In genomic region chr12:132235116-132235820, GRCh38 we compare ENCODE assay signal across 21 cellular contexts.
"Had no signal": no experiment of that assay in that cellular context is flagged by ENCODE, and none has a peak within 500 bp of the region (broad histone marks: within the 10 kb centered on the region; RNA-seq: fewer than 3 reads in every experiment).

No MANE protein-coding gene starts in this region.

- H3K4me1 ChIP-seq: lower lobe of right lung, neural progenitor cell, parathyroid adenoma, prostate gland, right atrium auricular region, thyroid gland had no signal

- H3K4me3 Mint-ChIP-seq: immature natural killer cell; natural killer cell treated with Interleukin-12 subunit alpha and Interleukin-12 subunit beta and Interleukin-15 and Interleukin-18, amount 100 ng/mL, for 72 hours; neural progenitor cell; stimulated activated naive B cell treated with anti-CD40 and anti-IgM and Interleukin-4, amounts not matched to agents 10 μg/mL and 1 μg/mL and 100 μg/mL, for 72 hours had no signal

- H3K9me3 Mint-ChIP-seq: immature natural killer cell, neural progenitor cell had no signal

- H3K4me3 ChIP-seq: dorsolateral prefrontal cortex, lower lobe of right lung, neural progenitor cell, prostate gland, right atrium auricular region, skin epidermis, stomach, thyroid gland had no signal

- H3K79me2 ChIP-seq: parathyroid adenoma had no signal

- FAIRE-seq: colon, frontal cortex had no signal

- H3K9me3 ChIP-seq: lower lobe of right lung, prostate gland, right atrium auricular region, stomach, thyroid gland had no signal

- ATAC-seq: left ventricle myocardium superior; stimulated activated naive B cell treated with anti-CD40 and anti-IgM and Interleukin-4, amounts not matched to agents 10 μg/mL and 1 μg/mL and 100 μg/mL, for 72 hours had no signal

- DNase-seq: dorsolateral prefrontal cortex; effector CD4-positive, alpha-beta T cell; hypothalamus; immature natural killer cell; islet precursor cell; left ventricle myocardium superior; lower lobe of right lung; stimulated activated CD4-positive, alpha-beta T cell treated with anti-CD3 and anti-CD28 coated beads, Interleukin-15, amount 100 ng/mL, for 24 hours; stimulated activated CD4-positive, alpha-beta T cell treated with anti-CD3 and anti-CD28 coated beads, Interleukin-2, amount 100 ng/mL, for 48 hours; stimulated activated naive B cell treated with anti-CD40 and anti-IgM and Interleukin-4, amounts not matched to agents 10 μg/mL and 1 μg/mL and 100 μg/mL, for 72 hours; stomach; thyroid gland; trophoblast cell had no signal

- H3K4me1 Mint-ChIP-seq: immature natural killer cell, neural progenitor cell had no signal

- H3K9ac ChIP-seq: neural progenitor cell, parathyroid adenoma had no signal

- H3K36me3 Mint-ChIP-seq: immature natural killer cell; natural killer cell treated with Interleukin-12 subunit alpha and Interleukin-12 subunit beta and Interleukin-15 and Interleukin-18, amount 100 ng/mL, for 72 hours; neural progenitor cell; stimulated activated naive B cell treated with anti-CD40 and anti-IgM and Interleukin-4, amounts not matched to agents 10 μg/mL and 1 μg/mL and 100 μg/mL, for 72 hours had no signal

- H3K36me3 ChIP-seq: lower lobe of right lung, neural progenitor cell, prostate gland, right atrium auricular region, stomach, thyroid gland had no signal

- H3K27me3 Mint-ChIP-seq: natural killer cell treated with Interleukin-12 subunit alpha and Interleukin-12 subunit beta and Interleukin-15 and Interleukin-18, amount 100 ng/mL, for 72 hours had no signal

- H3K27ac Mint-ChIP-seq: immature natural killer cell; natural killer cell treated with Interleukin-12 subunit alpha and Interleukin-12 subunit beta and Interleukin-15 and Interleukin-18, amount 100 ng/mL, for 72 hours; neural progenitor cell; stimulated activated naive B cell treated with anti-CD40 and anti-IgM and Interleukin-4, amounts not matched to agents 10 μg/mL and 1 μg/mL and 100 μg/mL, for 72 hours had no signal

- H3K4me2 ChIP-seq: neural progenitor cell had no signal

- H3K27ac ChIP-seq: dorsolateral prefrontal cortex, lower lobe of right lung, neural progenitor cell, parathyroid adenoma, prostate gland, right atrium auricular region, skin epidermis, stomach, thyroid gland had no signal

- H2AFZ ChIP-seq: neural progenitor cell, parathyroid adenoma had no signal

- H3K27me3 ChIP-seq: dorsolateral prefrontal cortex, right atrium auricular region, thyroid gland had no signal
